In the genomic region with DNA sequence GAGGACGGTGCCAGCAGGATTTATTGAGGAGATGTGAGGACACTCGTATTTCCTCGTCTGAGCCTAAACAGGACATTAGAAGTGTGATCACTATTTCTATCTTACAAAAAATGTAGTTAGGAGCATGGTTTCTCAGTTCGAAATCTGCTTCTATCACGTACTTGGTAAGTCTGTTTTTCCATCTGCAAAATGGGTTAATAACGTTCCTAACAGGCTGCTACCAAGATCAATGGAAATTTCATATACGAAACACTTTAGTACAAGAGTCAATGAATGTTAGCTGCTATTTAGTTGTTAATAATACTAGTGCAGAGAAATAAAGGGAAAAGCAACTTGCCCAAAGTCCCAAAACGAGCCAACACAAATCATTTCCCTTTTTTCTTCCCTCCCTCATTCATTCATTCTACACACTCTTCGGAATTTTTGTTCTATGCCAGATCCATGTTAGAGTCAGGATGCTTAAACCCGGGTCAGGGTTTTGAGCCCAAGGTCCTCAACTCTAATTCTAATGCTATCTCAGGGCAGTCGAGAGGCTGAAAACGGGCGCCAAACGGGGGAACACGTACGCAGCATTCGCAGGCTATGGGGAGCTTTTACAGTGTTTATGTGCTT, we compare ENCODE assay signal across 8 cellular contexts. TPM values are rescaled to one million over a fixed set of nuclear protein-coding genes. Genes with fewer than 3 reads are reported as not detected.
DNase-seq lines count a peak whose midpoint lies in the region; ATAC-seq, FAIRE-seq and TF ChIP-seq lines count a peak whose summit lies in the region.

No MANE protein-coding gene starts in this region.

- no peaks in the 10 kb centered on the region for H3K4me1 ChIP-seq in ES-I3 (ENCODE audit: insufficient read depth, low read length)
- H3K4me1 ChIP-seq in PC-3 (ENCODE audit: insufficient read depth, low read length) = peaks cover 32% of the 10 kb centered on the region
- peaks cover 34% of the 10 kb centered on the region for H3K4me1 ChIP-seq in psoas muscle

- POLR2A ChIA-PET in PC-3 (lab: Charles Lee; ENCODE audit: unreplicated experiment) = interaction anchor here (0.5 kb wide), 1 partner anchor 127 kb away, joined by 3 read pairs; no protein-coding TSS in a partner anchor

- H3K9me2 ChIP-seq in PC-3 (replicated peaks; ENCODE audit: low read length) = no peaks in the 10 kb centered on the region

- H3K27me3 ChIP-seq in PC-3 (ENCODE audit: low read length) (no peaks in the 10 kb centered on the region), psoas muscle (ENCODE audit: insufficient read depth in 3 of 3, low read length in 2 of 3) (no peaks in the 10 kb centered on the region)

- H3K79me2 ChIP-seq in PC-3 (ENCODE audit: low read length) = peaks cover 82% of the 10 kb centered on the region

- ATAC-seq in PC-3 = no peak; the same call in 1 of the 2 replicates
- peak in 1 of 4 donors; percentile 4 for ATAC-seq in psoas muscle

- CTCF ChIA-PET in PC-3 (lab: Charles Lee) = no interaction called here

- H3K9me3 ChIP-seq in ES-I3 (ENCODE audit: control insufficient read depth, insufficient read depth, low read length) (no peaks in the 10 kb centered on the region), PC-3 (ENCODE audit: low read length) (no peaks in the 10 kb centered on the region), psoas muscle (no peaks in the 10 kb centered on the region)

- 11 to 16% (median 15%) methylated on average over 17 of the region's 17 CpGs for WGBS in psoas muscle, 3 donors

- FAIRE-seq in HTR-8/SVneo (lab: Jason Lieb, UNC) = no peak

- H2AFZ ChIP-seq in PC-3 (ENCODE audit: low read length) = peak overlapping the region; percentile 78

- no peaks in the 10 kb centered on the region for H3F3A ChIP-seq in PC-3 (ENCODE audit: low read length, unreplicated experiment)

- H3K9ac ChIP-seq in ES-I3 (ENCODE audit: low read depth, low read length) = peak overlapping the region; percentile 84
- peak overlapping the region; percentile 97 for H3K9ac ChIP-seq in PC-3 (ENCODE audit: low read length)

- intact Hi-C loops in PC-3 (cut with micrococcal nuclease) = loop anchor here (2.0 kb wide), 1 partner anchor 39 kb away; no protein-coding TSS in a partner anchor
- intact Hi-C loops in psoas muscle (cut with DNase I) = no loop called here

- H3K4me3 ChIP-seq in PC-3 (ENCODE audit: low read length) = peak overlapping the region; percentile 81
- H3K4me3 ChIP-seq in psoas muscle = peak overlapping the region; percentile 89

- H3K4me2 ChIP-seq in PC-3 (ENCODE audit: low read length) = peak overlapping the region; percentile 90

- no peaks in the 10 kb centered on the region for H4K20me1 ChIP-seq in PC-3 (ENCODE audit: low read length)

- peaks cover 27% of the 10 kb centered on the region for H3K36me3 ChIP-seq in ES-I3 (ENCODE audit: insufficient read depth, low read length)
- H3K36me3 ChIP-seq in PC-3 (ENCODE audit: low read depth, low read length) = peaks cover 25% of the 10 kb centered on the region
- H3K36me3 ChIP-seq in psoas muscle (ENCODE audit: insufficient read depth in 1 of 2, low read depth in 1 of 2) = peaks cover 4 to 37% of the 10 kb centered on the region in 2 donors

- DNase-seq in PC-3 = no peak
- peak; percentile 4 for DNase-seq in fibroblast of peridontal ligament (ENCODE audit: extremely low read depth)
- no peak for DNase-seq in psoas muscle
- DNase-seq in HTR-8/SVneo (ENCODE audit: insufficient read length, low spot score) = no peak
- no peak for DNase-seq in stimulated activated naive CD4-positive, alpha-beta T cell (lab: John Stamatoyannopoulos, UW)
- DNase-seq in Ammon's horn (ENCODE audit: low spot score) = no peak
- DNase-seq in NK-92 (lab: John Stamatoyannopoulos, UW; ENCODE audit: unreplicated experiment) = no peak

- TSS peak; percentile 76 for BruUV-seq in PC-3 (replicated peaks; lab: Mats Ljungman, UMichigan)

- H3K27ac ChIP-seq in PC-3 (ENCODE audit: low read length) = peak overlapping the region; percentile 37
- peak overlapping the region; percentile 89 for H3K27ac ChIP-seq in psoas muscle

- TF ChIP-seq CTCF in PC-3 (conservative IDR thresholded peaks at IDR 0.05; ENCODE audit: low read depth, low read length) = no peak
- no peak for TF ChIP-seq CTCF in psoas muscle (IDR thresholded peaks at IDR 0.05)

RNA-seq across cellular contexts. Expression of a gene that starts 0.6 kb away (rescaled TPM):
- total RNA-seq in PC-3 (2014; rRNA removed) (230 and 288 TPM in 2 replicates), psoas muscle (10 to 100 TPM; 17.6 to 22.7 (median 20.2) TPM)
- polyA plus RNA-seq in psoas muscle = 10 to 100 TPM; 13.5 to 19.8 (median 19.4) TPM

RNA-seq across cellular contexts. Expression of a gene that starts 0.9 kb away (rescaled TPM):
- total RNA-seq in PC-3 (2014; rRNA removed) (30.2 and 34.7 TPM in 2 replicates), psoas muscle (10 to 100 TPM in 3 of 4 donors, 1 to 10 TPM in 1; 9.6 to 16.4 (median 15.1) TPM)
- 10 to 100 TPM; 20.1 to 48.8 (median 31.2) TPM for polyA plus RNA-seq in psoas muscle

RNA-seq across cellular contexts. Expression of a gene that starts 56.3 kb away (rescaled TPM):
- total RNA-seq in PC-3 (2014; rRNA removed) (0.18 and 0.75 TPM in 2 replicates), psoas muscle (10 to 100 TPM in 1 of 4 donors, 1 to 10 TPM in 3; 3.7 to 11.9 (median 6.3) TPM)
- 1 to 10 TPM; 3.3 to 7.0 (median 3.4) TPM for polyA plus RNA-seq in psoas muscle
